21 cellular contexts compared by ENCODE assay signal in genomic region chr7:45189151-45189970, GRCh38. TPM values are rescaled to one million over a fixed set of nuclear protein-coding genes. Genes with fewer than 3 reads are reported as not detected.
DNase-seq lines count a peak whose midpoint lies in the region; ATAC-seq, FAIRE-seq and TF ChIP-seq lines count a peak whose summit lies in the region.
"Had no signal": no experiment of that assay in that cellular context is flagged by ENCODE, and none has a peak within 500 bp of the region (broad histone marks: within the 10 kb centered on the region; RNA-seq: fewer than 3 reads in every experiment).

No MANE protein-coding gene starts in this region.

- H3K9me3 Mint-ChIP-seq in stimulated activated naive CD8-positive, alpha-beta T cell treated with anti-CD3 and anti-CD28 coated beads, Interleukin-15, amount 100 ng/mL, for 72 hours: peaks cover 7 to 15% of the 10 kb centered on the region in 2 donors
- H3K9me3 Mint-ChIP-seq in osteocyte (ENCODE audit: unreplicated experiment): no peaks in the 10 kb centered on the region
- H3K9me3 Mint-ChIP-seq: HFFc6 had no signal

- no peak for DNase-seq in stimulated activated naive CD8-positive, alpha-beta T cell treated with anti-CD3 and anti-CD28 coated beads, Interleukin-15, amount 100 ng/mL, for 72 hours
- no peak for DNase-seq in stimulated activated naive CD8-positive, alpha-beta T cell treated with anti-CD3 and anti-CD28 coated beads, Interleukin-15, Interleukin-2, amounts not matched to agents 100 U/mL and 50 U/mL, for 24 hours
- DNase-seq in left ventricle myocardium superior (no peak), osteocyte (ENCODE audit: extremely low spot score, unreplicated experiment) (peak; percentile 80), vagina (ENCODE audit: extremely low spot score in 2 of 2) (peak; percentile 82 to 95), pancreas (no peak), putamen (ENCODE audit: low spot score) (no peak), prostate gland (ENCODE audit: low spot score) (no peak)
- DNase-seq: Caco-2; CD4-positive, CD25-positive, alpha-beta regulatory T cell; DMS153; GOT3; HFFc6; NCI-H1048; NCI-H1436 treated with DMSO at 0.1 percent for 48 hours; NCI-H345; NCI-H526 treated with DMSO at 0.1 percent for 48 hours; SHP77 treated with DMSO at 0.1 percent for 48 hours had no signal

- H3K4me1 Mint-ChIP-seq in stimulated activated naive CD8-positive, alpha-beta T cell treated with anti-CD3 and anti-CD28 coated beads, Interleukin-15, amount 100 ng/mL, for 72 hours: peaks cover 14% of the 10 kb centered on the region
- no peaks in the 10 kb centered on the region for H3K4me1 Mint-ChIP-seq in osteocyte (ENCODE audit: unreplicated experiment)

- H3K4me1 ChIP-seq in vagina (no peaks in the 10 kb centered on the region), pancreas (no peaks in the 10 kb centered on the region), prostate gland (replicated peaks) (no peaks in the 10 kb centered on the region)
- H3K4me1 ChIP-seq: Caco-2 had no signal

- no peak overlapping the region for H3K27ac ChIP-seq in vagina
- no peak overlapping the region for H3K27ac ChIP-seq in pancreas
- H3K27ac ChIP-seq in prostate gland: no peak overlapping the region
- H3K27ac ChIP-seq: KMS-11 had no signal

- intact Hi-C loops in left ventricle myocardium superior (cut with micrococcal nuclease): no loop called here
- intact Hi-C loops in vagina (cut with DNase I): no loop called here
- intact Hi-C loops in pancreas (cut with DNase I): no loop called here
- intact Hi-C loops in prostate gland (cut with DNase I): no loop called here

- WGBS in pancreas, 2 donors: 79% methylated on average over 19 to 20 of the region's 20 CpGs
- 81% methylated on average over 20 of the region's 20 CpGs for WGBS in prostate gland

- H3K36me3 Mint-ChIP-seq in osteocyte (ENCODE audit: unreplicated experiment): no peaks in the 10 kb centered on the region
- H3K36me3 Mint-ChIP-seq: CD4-positive, CD25-positive, alpha-beta regulatory T cell had no signal

- H3K27me3 ChIP-seq in vagina (no peaks in the 10 kb centered on the region), pancreas (no peaks in the 10 kb centered on the region), prostate gland (replicated peaks; ENCODE audit: insufficient read depth) (no peaks in the 10 kb centered on the region)

- TF ChIP-seq CTCF in osteocyte (IDR thresholded peaks at IDR 0.05) (no peak), vagina (IDR thresholded peaks at IDR 0.05) (no peak), pancreas (IDR thresholded peaks at IDR 0.05) (no peak), prostate gland (IDR thresholded peaks at IDR 0.05) (no peak)

- no peak for TF ChIP-seq POLR2A in vagina (IDR thresholded peaks at IDR 0.05)
- no peak for TF ChIP-seq POLR2A in prostate gland (IDR thresholded peaks at IDR 0.05)

- H3K27ac Mint-ChIP-seq in stimulated activated naive CD8-positive, alpha-beta T cell treated with anti-CD3 and anti-CD28 coated beads, Interleukin-15, amount 100 ng/mL, for 72 hours: peak overlapping the region in 1 of 2 donors; percentile 88
- H3K27ac Mint-ChIP-seq in osteocyte (ENCODE audit: unreplicated experiment): no peak overlapping the region
- H3K27ac Mint-ChIP-seq: CD4-positive, CD25-positive, alpha-beta regulatory T cell; HFFc6 had no signal

- no peak overlapping the region for H3K4me3 ChIP-seq in vagina
- H3K4me3 ChIP-seq in pancreas: no peak overlapping the region
- no peak overlapping the region for H3K4me3 ChIP-seq in prostate gland

- H3K36me3 ChIP-seq in vagina: no peaks in the 10 kb centered on the region
- H3K36me3 ChIP-seq in pancreas: no peaks in the 10 kb centered on the region
- H3K36me3 ChIP-seq in prostate gland: no peaks in the 10 kb centered on the region

- no peak overlapping the region for H3K4me3 Mint-ChIP-seq in stimulated activated naive CD8-positive, alpha-beta T cell treated with anti-CD3 and anti-CD28 coated beads, Interleukin-15, amount 100 ng/mL, for 72 hours
- no peak overlapping the region for H3K4me3 Mint-ChIP-seq in osteocyte (ENCODE audit: unreplicated experiment)
- H3K4me3 Mint-ChIP-seq: CD4-positive, CD25-positive, alpha-beta regulatory T cell; HFFc6 had no signal

- no peak for FAIRE-seq in pancreas (lab: Jason Lieb, UNC)
- FAIRE-seq: GM12892, RCC 7860 had no signal

- peak; percentile 20 for ATAC-seq in stimulated activated naive CD8-positive, alpha-beta T cell treated with anti-CD3 and anti-CD28 coated beads, Interleukin-15, amount 100 ng/mL, for 72 hours
- no peak for ATAC-seq in stimulated activated naive CD8-positive, alpha-beta T cell treated with anti-CD3 and anti-CD28 coated beads, Interleukin-15, Interleukin-2, amounts not matched to agents 100 U/mL and 50 U/mL, for 24 hours
- ATAC-seq in left ventricle myocardium superior (peak; percentile 15), pancreas (no peak)

- peaks cover 35% of the 10 kb centered on the region for H3K27me3 Mint-ChIP-seq in stimulated activated naive CD8-positive, alpha-beta T cell treated with anti-CD3 and anti-CD28 coated beads, Interleukin-15, amount 100 ng/mL, for 72 hours
- peaks cover 33% of the 10 kb centered on the region for H3K27me3 Mint-ChIP-seq in osteocyte (ENCODE audit: unreplicated experiment)

- H3K9me3 ChIP-seq in vagina (no peaks in the 10 kb centered on the region), pancreas (no peaks in the 10 kb centered on the region), prostate gland (no peaks in the 10 kb centered on the region)
- H3K9me3 ChIP-seq: Caco-2 had no signal

RNA-seq across cellular contexts. Expression of gene RAMP3, which starts 31.8 kb away (rescaled TPM):
- total RNA-seq in left ventricle myocardium superior: 36.0 TPM
- not detected in 2 replicates for total RNA-seq in osteocyte
- 50.1 TPM for total RNA-seq in vagina
- 10 to 100 TPM in 1 of 6 donors, 1 to 10 TPM in 5; 4.1 to 11.0 (median 6.6) TPM for total RNA-seq in pancreas
- polyA plus RNA-seq in pancreas: 10 to 100 TPM; 25.9 to 41.1 TPM
- total RNA-seq in prostate gland: 10 to 100 TPM; 35.8 to 43.5 TPM
- total RNA-seq: Caco-2; CD4-positive, CD25-positive, alpha-beta regulatory T cell; HFFc6 had no signal
- polyA plus RNA-seq: CD4-positive, CD25-positive, alpha-beta regulatory T cell had no signal

Comparison
In these comparisons a context has a peak if more than half of its experiments do, and no peak if none do; other contexts are left out.
1. ATAC-seq: peak in stimulated activated naive CD8-positive, alpha-beta T cell treated with anti-CD3 and anti-CD28 coated beads, Interleukin-15, amount 100 ng/mL, for 72 hours (single experiment) and left ventricle myocardium superior (single experiment); none in stimulated activated naive CD8-positive, alpha-beta T cell treated with anti-CD3 and anti-CD28 coated beads, Interleukin-15, Interleukin-2, amounts not matched to agents 100 U/mL and 50 U/mL, for 24 hours (single experiment) and pancreas (0 of 4).
2. DNase-seq: peak in osteocyte (single experiment) and vagina (2 of 2); none in stimulated activated naive CD8-positive, alpha-beta T cell treated with anti-CD3 and anti-CD28 coated beads, Interleukin-15, amount 100 ng/mL, for 72 hours (0 of 2), stimulated activated naive CD8-positive, alpha-beta T cell treated with anti-CD3 and anti-CD28 coated beads, Interleukin-15, Interleukin-2, amounts not matched to agents 100 U/mL and 50 U/mL, for 24 hours (single experiment), left ventricle myocardium superior (single experiment), pancreas (0 of 6), putamen (single experiment) and prostate gland (single experiment).